ENCODE assay signal across 25 cellular contexts in genomic region chr13:107882708-107883560, GRCh38.
"Had no signal": no experiment of that assay in that cellular context is flagged by ENCODE, and none has a peak within 500 bp of the region (broad histone marks: within the 10 kb centered on the region; RNA-seq: fewer than 3 reads in every experiment).

No MANE protein-coding gene starts in this region.

- DNase-seq: activated CD4-positive, alpha-beta T cell treated with anti-CD3 and anti-CD28 coated beads for 1 hour; activated CD4-positive, alpha-beta T cell treated with anti-CD3 and anti-CD28 coated beads, Interleukin-2, amount 10 ng/mL, durations not matched to agents 7 days and 5 days; activated CD8-positive, alpha-beta memory T cell treated with anti-CD3 and anti-CD28 coated beads, Interleukin-2, amount 10 ng/mL, durations not matched to agents 7 days and 5 days; activated CD8-positive, alpha-beta T cell treated with anti-CD3 and anti-CD28 coated beads, Interleukin-2, amount 10 ng/mL, durations not matched to agents 7 days and 5 days; activated naive CD8-positive, alpha-beta T cell treated with anti-CD3 and anti-CD28 coated beads, Interleukin-2, amount 50 U/mL, for 24 hours; activated T-cell treated with anti-CD3 and anti-CD28 coated beads, Interleukin-2, amount 50 U/mL, for 48 hours; dermis blood vessel endothelial cell; effector CD4-positive, alpha-beta T cell; heart left ventricle; hypothalamus; immature natural killer cell; kidney; left colon; naive B cell; nephron progenitor cell; ovary; right lobe of liver; stimulated activated CD4-positive, alpha-beta T cell treated with anti-CD3 and anti-CD28 coated beads, Interleukin-12 subunit alpha, Interleukin-12 subunit beta, amount 100 ng/mL, for 4 hours; stimulated activated CD4-positive, alpha-beta T cell treated with anti-CD3 and anti-CD28 coated beads, Interleukin-4, amount 100 ng/mL, for 1 hour; stimulated activated naive CD8-positive, alpha-beta T cell treated with anti-CD3 and anti-CD28 coated beads, Interleukin-15, Interleukin-2, amounts not matched to agents 100 U/mL and 50 U/mL, for 24 hours; trophoblast cell had no signal

- H3K27ac ChIP-seq: esophagus muscularis mucosa, foreskin keratinocyte, heart left ventricle, neutrophil, ovary, right lobe of liver, thoracic aorta had no signal

- H3K4me1 ChIP-seq: esophagus muscularis mucosa, foreskin keratinocyte, heart left ventricle, right lobe of liver had no signal

- ATAC-seq: activated CD8-positive, alpha-beta memory T cell treated with anti-CD3 and anti-CD28 coated beads, Interleukin-2, amount 10 ng/mL, durations not matched to agents 7 days and 5 days; activated CD8-positive, alpha-beta T cell treated with anti-CD3 and anti-CD28 coated beads, Interleukin-2, amount 10 ng/mL, durations not matched to agents 7 days and 5 days; activated naive CD8-positive, alpha-beta T cell treated with anti-CD3 and anti-CD28 coated beads, Interleukin-2, amount 50 U/mL, for 24 hours; foreskin keratinocyte; heart left ventricle; left colon; right lobe of liver; stimulated activated naive CD8-positive, alpha-beta T cell treated with anti-CD3 and anti-CD28 coated beads, Interleukin-15, Interleukin-2, amounts not matched to agents 100 U/mL and 50 U/mL, for 24 hours had no signal

- H3K9me3 ChIP-seq: neutrophil, ovary, right lobe of liver, thoracic aorta had no signal

- H3K36me3 ChIP-seq: esophagus muscularis mucosa, heart left ventricle, neutrophil, ovary, right lobe of liver, thoracic aorta had no signal

- H3K27me3 ChIP-seq: esophagus muscularis mucosa, foreskin keratinocyte, heart left ventricle, neutrophil, ovary, right lobe of liver had no signal

- H3K4me3 ChIP-seq: esophagus muscularis mucosa, heart left ventricle, ovary, right lobe of liver, thoracic aorta had no signal
